In the genomic region with DNA sequence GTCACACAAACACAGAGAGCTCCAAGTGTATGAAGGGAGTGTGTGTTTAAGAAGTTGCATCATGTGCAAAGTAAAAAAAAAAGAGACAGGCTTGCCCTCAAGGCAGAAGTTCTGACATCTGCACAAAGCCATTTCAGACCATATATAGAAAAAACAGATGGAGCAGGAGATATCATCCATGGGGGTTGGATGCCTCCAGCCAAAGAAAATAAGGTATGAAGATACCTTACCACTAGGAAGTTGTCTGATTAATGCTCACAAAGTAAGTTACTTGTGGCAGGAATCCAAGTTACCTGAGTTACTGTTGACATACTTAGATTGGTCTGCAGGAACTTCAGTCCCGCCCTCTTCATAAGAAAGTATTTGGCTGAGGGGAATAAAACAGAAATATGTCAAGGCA, we compare ENCODE assay signal across 19 cellular contexts.
"Had no signal": no experiment of that assay in that cellular context is flagged by ENCODE, and none has a peak within 500 bp of the region (broad histone marks: within the 10 kb centered on the region; RNA-seq: fewer than 3 reads in every experiment).

No MANE protein-coding gene starts in this region.

- H3K9me3 ChIP-seq: gastrocnemius medialis, pancreas, psoas muscle, stomach, thoracic aorta, transverse colon had no signal

- H3K4me3 Mint-ChIP-seq: dendritic cell treated with granulocyte-macrophage colony-stimulating factor and Interleukin-4, amounts not matched to agents 40 ng/mL and 50 ng/mL, for 4 days; effector memory CD8-positive, alpha-beta T cell; natural killer cell treated with Interleukin-12 subunit alpha and Interleukin-12 subunit beta and Interleukin-15 and Interleukin-18, amount 100 ng/mL, for 72 hours had no signal

- H3K36me3 Mint-ChIP-seq: natural killer cell treated with Interleukin-12 subunit alpha and Interleukin-12 subunit beta and Interleukin-15 and Interleukin-18, amount 100 ng/mL, for 72 hours had no signal

- ATAC-seq: effector memory CD8-positive, alpha-beta T cell; gastrocnemius medialis; left colon; left ventricle myocardium superior; natural killer cell treated with Interleukin-12 subunit alpha and Interleukin-12 subunit beta and Interleukin-15 and Interleukin-18, amount 100 ng/mL, for 72 hours; pancreas; psoas muscle; sciatic nerve had no signal

- H3K9me3 Mint-ChIP-seq: dendritic cell treated with granulocyte-macrophage colony-stimulating factor and Interleukin-4, amounts not matched to agents 40 ng/mL and 50 ng/mL, for 4 days; effector memory CD8-positive, alpha-beta T cell; natural killer cell treated with Interleukin-12 subunit alpha and Interleukin-12 subunit beta and Interleukin-15 and Interleukin-18, amount 100 ng/mL, for 72 hours had no signal

- H3K27ac ChIP-seq: gastrocnemius medialis, pancreas, psoas muscle, stomach, thoracic aorta, transverse colon had no signal

- DNase-seq: cerebellar nuclear complex; effector memory CD8-positive, alpha-beta T cell; gastrocnemius medialis; left colon; left ventricle myocardium superior; mesenchymal stem cell; midbrain; occipital lobe; pancreas; psoas muscle; stimulated activated naive CD4-positive, alpha-beta T cell; stomach; substantia nigra; transverse colon had no signal

- H3K36me3 ChIP-seq: gastrocnemius medialis, pancreas, stomach, thoracic aorta, transverse colon had no signal

- H3K4me1 ChIP-seq: gastrocnemius medialis, pancreas, psoas muscle, stomach, transverse colon had no signal

- H3K27me3 ChIP-seq: gastrocnemius medialis, pancreas, stomach, transverse colon had no signal

- H3K4me3 ChIP-seq: gastrocnemius medialis, lung, pancreas, psoas muscle, stomach, thoracic aorta, transverse colon had no signal

- H3K27ac Mint-ChIP-seq: dendritic cell treated with granulocyte-macrophage colony-stimulating factor and Interleukin-4, amounts not matched to agents 40 ng/mL and 50 ng/mL, for 4 days; effector memory CD8-positive, alpha-beta T cell; natural killer cell treated with Interleukin-12 subunit alpha and Interleukin-12 subunit beta and Interleukin-15 and Interleukin-18, amount 100 ng/mL, for 72 hours had no signal

- H3K27me3 Mint-ChIP-seq: dendritic cell treated with granulocyte-macrophage colony-stimulating factor and Interleukin-4, amounts not matched to agents 40 ng/mL and 50 ng/mL, for 4 days; effector memory CD8-positive, alpha-beta T cell; natural killer cell treated with Interleukin-12 subunit alpha and Interleukin-12 subunit beta and Interleukin-15 and Interleukin-18, amount 100 ng/mL, for 72 hours had no signal
